Comparison of ENCODE assay signal across 8 cellular contexts in the genomic region with DNA sequence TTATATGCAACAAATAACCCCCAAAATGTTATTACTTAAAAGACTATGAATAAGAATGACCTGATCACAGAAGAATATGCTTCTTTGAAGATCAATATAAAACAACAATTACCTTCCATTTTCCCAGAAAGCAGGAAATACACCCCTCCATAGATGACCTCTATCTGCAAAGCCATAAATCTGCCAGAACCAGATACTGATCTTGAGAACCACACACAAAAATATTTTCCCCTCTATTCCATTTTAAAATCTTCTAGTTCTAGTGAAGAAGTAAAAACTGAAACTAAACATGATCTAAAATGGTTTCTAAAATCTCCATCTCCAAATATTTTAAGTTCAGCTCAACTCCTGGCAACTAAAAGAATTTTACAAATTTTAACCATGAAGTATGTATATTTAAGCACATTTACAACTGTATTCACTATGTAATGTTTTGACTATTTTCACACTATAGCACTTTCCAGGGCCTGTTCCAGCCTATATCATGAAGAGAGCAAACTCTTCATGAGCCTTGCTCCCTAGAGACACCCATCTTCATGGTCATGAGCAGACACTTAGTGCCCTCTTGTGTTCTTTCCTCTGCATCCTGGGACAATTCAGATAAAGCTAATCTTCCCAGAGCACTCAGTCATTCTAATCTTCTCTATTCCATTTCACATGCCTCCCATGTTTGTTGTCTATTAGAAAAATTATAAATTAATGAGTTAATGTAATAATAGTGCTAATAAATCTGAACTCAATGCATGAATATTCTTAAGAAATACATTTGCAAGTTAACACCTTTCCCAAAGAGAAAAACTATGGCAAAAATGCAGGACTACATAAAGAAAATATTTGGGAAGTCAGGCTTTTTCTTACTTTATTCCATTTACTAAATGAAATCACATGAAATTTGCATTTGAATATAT.
DNase-seq lines count a peak whose midpoint lies in the region; ATAC-seq and TF ChIP-seq lines count a peak whose summit lies in the region.

No MANE protein-coding gene starts in this region.

- no peaks in the 10 kb centered on the region for H3K27me3 Mint-ChIP-seq in chondrocyte (ENCODE audit: low read depth)
- no peaks in the 10 kb centered on the region for H3K27me3 Mint-ChIP-seq in natural killer cell treated with Interleukin-12 subunit alpha and Interleukin-12 subunit beta and Interleukin-15 and Interleukin-18, amount 100 ng/mL, for 72 hours

- H3K36me3 Mint-ChIP-seq in chondrocyte (ENCODE audit: low read depth): peaks cover 14% of the 10 kb centered on the region
- peaks cover 22% of the 10 kb centered on the region for H3K36me3 Mint-ChIP-seq in natural killer cell treated with Interleukin-12 subunit alpha and Interleukin-12 subunit beta and Interleukin-15 and Interleukin-18, amount 100 ng/mL, for 72 hours

- DNase-seq in ACHN: peak; percentile 36
- DNase-seq in GM13976 (ENCODE audit: low spot score): peak; percentile 19
- DNase-seq in NCI-H82 (lab: John Stamatoyannopoulos, UW): peak; percentile 68
- no peak for DNase-seq in chondrocyte (ENCODE audit: low spot score)
- no peak for DNase-seq in natural killer cell treated with Interleukin-12 subunit alpha and Interleukin-12 subunit beta and Interleukin-15 and Interleukin-18, amount 100 ng/mL, for 72 hours (ENCODE audit: low spot score)
- DNase-seq in H4 (ENCODE audit: low spot score): no peak

- H3K9me3 Mint-ChIP-seq in chondrocyte (ENCODE audit: low read depth): no peaks in the 10 kb centered on the region
- peaks cover 5% of the 10 kb centered on the region for H3K9me3 Mint-ChIP-seq in natural killer cell treated with Interleukin-12 subunit alpha and Interleukin-12 subunit beta and Interleukin-15 and Interleukin-18, amount 100 ng/mL, for 72 hours

- in situ Hi-C loops in ACHN (cut with HindIII; ENCODE audit: low pct_ligation_motif_present, low pct_unique_long_range_greater_than_20kb, low sequenced_read_pairs): no loop called here
- in situ Hi-C loops in GM13976 (cut with MboI; ENCODE audit: low sequenced_read_pairs, unreplicated experiment): no loop called here

- no peak for ATAC-seq in natural killer cell treated with Interleukin-12 subunit alpha and Interleukin-12 subunit beta and Interleukin-15 and Interleukin-18, amount 100 ng/mL, for 72 hours
- ATAC-seq in GM19023 (IDR thresholded peaks at IDR 0.05; ENCODE audit: unreplicated experiment) (no peak), HG03045 (IDR thresholded peaks at IDR 0.05; ENCODE audit: unreplicated experiment) (no peak)

- peak overlapping the region; percentile 72 for H3K27ac Mint-ChIP-seq in chondrocyte (ENCODE audit: unreplicated experiment)
- H3K27ac Mint-ChIP-seq in natural killer cell treated with Interleukin-12 subunit alpha and Interleukin-12 subunit beta and Interleukin-15 and Interleukin-18, amount 100 ng/mL, for 72 hours: peak overlapping the region; percentile 40

- peaks cover 19% of the 10 kb centered on the region for H3K4me1 Mint-ChIP-seq in chondrocyte (ENCODE audit: low read depth)
- peaks cover 34% of the 10 kb centered on the region in 2 donors for H3K4me1 Mint-ChIP-seq in natural killer cell treated with Interleukin-12 subunit alpha and Interleukin-12 subunit beta and Interleukin-15 and Interleukin-18, amount 100 ng/mL, for 72 hours (ENCODE audit: low read depth in 2 of 2)

- TF ChIP-seq CTCF in GM13976 (IDR thresholded peaks at IDR 0.05; ENCODE audit: borderline replicate concordance, control extremely low read depth, extremely low read depth, insufficient read depth, missing control alignments): no peak
- peak; percentile 81 for TF ChIP-seq CTCF in chondrocyte (IDR thresholded peaks at IDR 0.05)

- H3K4me3 Mint-ChIP-seq in chondrocyte (ENCODE audit: unreplicated experiment): no peak overlapping the region
- peak overlapping the region; percentile 25 for H3K4me3 Mint-ChIP-seq in natural killer cell treated with Interleukin-12 subunit alpha and Interleukin-12 subunit beta and Interleukin-15 and Interleukin-18, amount 100 ng/mL, for 72 hours

Comparison
In these comparisons a context has a peak if more than half of its experiments do, and no peak if none do; other contexts are left out.
1. DNase-seq: peak in ACHN (single experiment), GM13976 (single experiment) and NCI-H82 (single experiment); none in chondrocyte (single experiment), natural killer cell treated with Interleukin-12 subunit alpha and Interleukin-12 subunit beta and Interleukin-15 and Interleukin-18, amount 100 ng/mL, for 72 hours (single experiment) and H4 (single experiment).